ENCODE assay signal across 13 cellular contexts in the genomic region with DNA sequence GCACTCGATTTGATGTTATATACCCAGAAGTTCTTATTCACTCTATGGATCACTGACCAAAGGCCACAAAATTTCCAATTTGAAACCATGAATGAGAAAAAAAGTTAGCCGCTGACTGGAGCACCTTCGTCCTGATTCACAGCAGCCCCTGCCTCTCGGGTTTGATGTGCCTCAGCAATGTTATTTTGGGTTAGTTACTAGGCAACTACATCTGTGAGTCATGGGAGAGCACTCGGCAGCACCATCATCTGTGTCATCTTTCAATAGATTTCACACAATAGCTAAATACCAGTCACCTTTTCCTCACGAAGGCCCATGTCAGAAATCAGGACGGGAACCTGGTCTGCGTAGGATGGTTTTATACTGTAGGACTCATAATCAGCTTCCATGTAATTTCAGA.
DNase-seq lines count a peak whose midpoint lies in the region; ATAC-seq, FAIRE-seq and TF ChIP-seq lines count a peak whose summit lies in the region.
"Had no signal": no experiment of that assay in that cellular context is flagged by ENCODE, and none has a peak within 500 bp of the region (broad histone marks: within the 10 kb centered on the region; RNA-seq: fewer than 3 reads in every experiment).

No MANE protein-coding gene starts in this region.

- peak overlapping the region; percentile 67 for H2BK120ac ChIP-seq in H9 (ENCODE audit: low read depth, low read length, poor library complexity, severe bottlenecking)

- TF ChIP-seq CTCF in H9 (conservative IDR thresholded peaks at IDR 0.05): no peak
- TF ChIP-seq CTCF in bronchial epithelial cell (IDR thresholded peaks at IDR 0.05; ENCODE audit: insufficient read depth, low read length, severe bottlenecking): no peak

- WGBS in H9 (ENCODE audit: extremely low coverage, insufficient read length, low lambda C conversion rate): no CpG with 5 or more reads among the region's 8 CpGs

- no peak for FAIRE-seq in bronchial epithelial cell (lab: Jason Lieb, UNC)
- FAIRE-seq: small intestine had no signal

- H3K23ac ChIP-seq in H9 (ENCODE audit: insufficient read length, low read depth, low read length): no peak overlapping the region

- H4K20me1 ChIP-seq in H9 (ENCODE audit: control insufficient read depth, insufficient read depth, insufficient read length) (no peaks in the 10 kb centered on the region), Karpas-422 (ENCODE audit: insufficient read depth, low read depth, low read length) (no peaks in the 10 kb centered on the region)

- H3K36me3 Mint-ChIP-seq in H9 (ENCODE audit: insufficient read depth in 1 of 3, low read depth in 3 of 3): no peaks in the 10 kb centered on the region
- H3K36me3 Mint-ChIP-seq: activated naive CD8-positive, alpha-beta T cell treated with anti-CD3 and anti-CD28 coated beads, Interleukin-2, amount 10 ng/mL, durations not matched to agents 7 days and 5 days had no signal

- peak overlapping the region in 1 of 3 experiments; percentile 32; a peak in 2 of 7 replicates for H3K27ac Mint-ChIP-seq in H9
- H3K27ac Mint-ChIP-seq: activated CD8-positive, alpha-beta T cell treated with anti-CD3 and anti-CD28 coated beads for 36 hours; activated naive CD8-positive, alpha-beta T cell treated with anti-CD3 and anti-CD28 coated beads, Interleukin-2, amount 10 ng/mL, durations not matched to agents 7 days and 5 days had no signal

- no peaks in the 10 kb centered on the region for H3K9me3 Mint-ChIP-seq in H9

- H3K79me2 ChIP-seq in H9 (ENCODE audit: insufficient read depth, low read length) (no peaks in the 10 kb centered on the region), Karpas-422 (ENCODE audit: low read length) (no peaks in the 10 kb centered on the region)

- peaks cover 0 to 6% of the 10 kb centered on the region in 2 experiments; a peak in 2 of 4 replicates for H3K4me1 Mint-ChIP-seq in H9
- H3K4me1 Mint-ChIP-seq: activated naive CD8-positive, alpha-beta T cell treated with anti-CD3 and anti-CD28 coated beads, Interleukin-2, amount 10 ng/mL, durations not matched to agents 7 days and 5 days had no signal

- H3K9me2 ChIP-seq in Karpas-422 (replicated peaks; ENCODE audit: insufficient read depth, low read length): no peaks in the 10 kb centered on the region; the same call in 1 of the 2 replicates

- H3K4me1 ChIP-seq in H9 (ENCODE audit: insufficient read depth, low read length): no peaks in the 10 kb centered on the region; the same call in 1 of the 2 replicates
- peaks cover 26% of the 10 kb centered on the region for H3K4me1 ChIP-seq in neuron (ENCODE audit: insufficient read depth, low read length)
- H3K4me1 ChIP-seq in Karpas-422 (ENCODE audit: low read length): no peaks in the 10 kb centered on the region

- no peak overlapping the region for H2BK12ac ChIP-seq in H9 (ENCODE audit: insufficient read length, low read depth, low read length)

- H3K79me1 ChIP-seq in H9 (ENCODE audit: insufficient read depth, low read depth, low read length, poor library complexity, severe bottlenecking): no peaks in the 10 kb centered on the region

- no peaks in the 10 kb centered on the region for H3K36me3 ChIP-seq in bronchial epithelial cell (ENCODE audit: control insufficient read depth, insufficient read depth, low read length)
- H3K36me3 ChIP-seq in neuron (ENCODE audit: insufficient read depth, low read length): no peaks in the 10 kb centered on the region
- no peaks in the 10 kb centered on the region for H3K36me3 ChIP-seq in Karpas-422 (ENCODE audit: insufficient read depth, low read length)

- H2BK5ac ChIP-seq in H9 (ENCODE audit: insufficient read length, low read length): no peak overlapping the region

- H3K23me2 ChIP-seq in H9 (ENCODE audit: insufficient read length, low read depth, low read length, poor library complexity, severe bottlenecking): no peaks in the 10 kb centered on the region

- no peak overlapping the region for H3K4me3 Mint-ChIP-seq in H9
- H3K4me3 Mint-ChIP-seq: activated CD8-positive, alpha-beta T cell treated with anti-CD3 and anti-CD28 coated beads for 36 hours; activated naive CD8-positive, alpha-beta T cell treated with anti-CD3 and anti-CD28 coated beads, Interleukin-2, amount 10 ng/mL, durations not matched to agents 7 days and 5 days had no signal

- H4K8ac ChIP-seq in H9 (replicated peaks; ENCODE audit: insufficient read length, low read depth, low read length): no peak overlapping the region

- H3K27me3 Mint-ChIP-seq in H9 (ENCODE audit: low read depth): no peaks in the 10 kb centered on the region
- H3K27me3 Mint-ChIP-seq: activated CD8-positive, alpha-beta T cell treated with anti-CD3 and anti-CD28 coated beads for 36 hours; activated naive CD8-positive, alpha-beta T cell treated with anti-CD3 and anti-CD28 coated beads, Interleukin-2, amount 10 ng/mL, durations not matched to agents 7 days and 5 days had no signal

- DNase-seq in H9: peak; percentile 63
- peak; percentile 32 for DNase-seq in NCI-H226
- peak; percentile 3 for DNase-seq in bronchial epithelial cell (ENCODE audit: low read depth)
- no peak for DNase-seq in mucosa of gallbladder (ENCODE audit: low spot score)
- DNase-seq in Karpas-422: no peak
- DNase-seq: activated CD8-positive, alpha-beta T cell treated with anti-CD3 and anti-CD28 coated beads for 36 hours; activated naive CD8-positive, alpha-beta T cell treated with anti-CD3 and anti-CD28 coated beads, Interleukin-2, amount 10 ng/mL, durations not matched to agents 7 days and 5 days; DND-41; effector memory CD4-positive, alpha-beta T cell; mucosa of descending colon; small intestine had no signal

- no peak overlapping the region for H3K14ac ChIP-seq in H9 (ENCODE audit: insufficient read depth, low read length)

- H2BK20ac ChIP-seq in H9 (ENCODE audit: low read depth, low read length, poor library complexity, severe bottlenecking): no peak overlapping the region

- H3K27me3 ChIP-seq in H9 (ENCODE audit: insufficient read depth, low read length) (no peaks in the 10 kb centered on the region), bronchial epithelial cell (ENCODE audit: control insufficient read depth, insufficient read depth, low read length) (no peaks in the 10 kb centered on the region), neuron (ENCODE audit: insufficient read depth, low read length) (no peaks in the 10 kb centered on the region), Karpas-422 (ENCODE audit: low read length) (no peaks in the 10 kb centered on the region)

- no peak overlapping the region for H3K56ac ChIP-seq in H9 (ENCODE audit: insufficient read length, low read depth, low read length)

- H3K27ac ChIP-seq in H9 (ENCODE audit: insufficient read length, low read depth, low read length): no peak overlapping the region
- no peak overlapping the region for H3K27ac ChIP-seq in Karpas-422 (ENCODE audit: low read length)

- H2BK15ac ChIP-seq in H9 (ENCODE audit: low read depth, low read length): no peak overlapping the region

- H3K9ac ChIP-seq in H9 (ENCODE audit: extremely low read depth, insufficient read length, low read length): no peak overlapping the region
- no peak overlapping the region for H3K9ac ChIP-seq in Karpas-422 (ENCODE audit: low read length)

- H3K9me3 ChIP-seq in H9 (ENCODE audit: control insufficient read depth, low read depth, low read length): no peaks in the 10 kb centered on the region
- H3K9me3 ChIP-seq in neuron (ENCODE audit: low read length): peaks cover 7% of the 10 kb centered on the region
- H3K9me3 ChIP-seq in Karpas-422 (ENCODE audit: low read length): no peaks in the 10 kb centered on the region

- H3K4me3 ChIP-seq in bronchial epithelial cell (ENCODE audit: low read depth, low read length) (no peak overlapping the region), neuron (ENCODE audit: low read length) (peak overlapping the region; percentile 1), Karpas-422 (ENCODE audit: low read length) (no peak overlapping the region)
- H3K4me3 ChIP-seq: mucosa of descending colon had no signal

- H2AFZ ChIP-seq in H9 (ENCODE audit: low read length) (no peak overlapping the region), neuron (ENCODE audit: low read depth, low read length) (peak overlapping the region; percentile 14), Karpas-422 (ENCODE audit: low read length) (no peak overlapping the region)

- H3K4ac ChIP-seq in H9 (ENCODE audit: low read depth, low read length): no peak overlapping the region

- H3K18ac ChIP-seq in H9 (ENCODE audit: insufficient read length, low read depth, low read length): no peak overlapping the region

- H3T11ph ChIP-seq in H9 (ENCODE audit: low read length): no peak overlapping the region

- H4K91ac ChIP-seq in H9 (ENCODE audit: insufficient read length, low read depth, low read length): no peak overlapping the region

- no peak overlapping the region for H4K5ac ChIP-seq in H9 (ENCODE audit: insufficient read length, low read depth, low read length)

- no peak for ATAC-seq in GM19463 (IDR thresholded peaks at IDR 0.05; ENCODE audit: unreplicated experiment)
- ATAC-seq: activated CD8-positive, alpha-beta T cell treated with anti-CD3 and anti-CD28 coated beads for 36 hours; mucosa of descending colon had no signal

- H2AK5ac ChIP-seq in H9 (ENCODE audit: insufficient read length, low read length): no peak overlapping the region

- H3K4me2 ChIP-seq in H9 (ENCODE audit: insufficient read depth, insufficient read length, low read length) (no peak overlapping the region), Karpas-422 (ENCODE audit: low read depth, low read length, poor library complexity, severe bottlenecking) (no peak overlapping the region)

Comparison
In these comparisons a context has a peak if more than half of its experiments do, and no peak if none do; other contexts are left out.
1. DNase-seq: peak in H9 (single experiment), NCI-H226 (single experiment) and bronchial epithelial cell (single experiment); none in mucosa of gallbladder (single experiment) and Karpas-422 (single experiment).